ENCODE assay signal across 1 cellular context in the genomic region with DNA sequence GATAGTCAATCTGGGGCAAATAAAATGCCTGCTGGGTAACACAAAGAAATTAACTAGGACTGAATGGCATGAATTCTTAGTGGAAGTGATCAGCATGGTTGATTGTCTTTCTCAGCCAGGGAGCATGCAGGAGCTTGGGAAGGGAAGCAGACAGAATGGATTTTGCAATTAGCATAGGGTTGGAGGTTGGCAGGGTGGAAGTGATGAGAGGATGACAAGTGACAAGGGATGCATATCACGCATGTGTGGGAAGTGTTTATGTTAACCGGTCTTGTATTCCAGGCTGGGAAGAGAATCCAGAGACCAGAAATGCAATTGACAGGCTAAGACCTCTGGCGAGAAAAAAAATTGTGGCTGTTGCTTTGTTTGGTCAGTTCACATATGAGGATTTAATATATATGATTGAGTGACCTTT.
TF ChIP-seq lines count a peak whose summit lies in the region.

No MANE protein-coding gene starts in this region.

TF ChIP-seq in H1, 55 proteins besides CTCF, POLR2A, EP300 and RAD21:
- TF ChIP-seq HDAC2 (IDR thresholded peaks at IDR 0.05; ENCODE audit: borderline replicate concordance in 1 of 2, low read depth in 2 of 2, low read length in 2 of 2) = no peak
- TF ChIP-seq, protein P1, sequence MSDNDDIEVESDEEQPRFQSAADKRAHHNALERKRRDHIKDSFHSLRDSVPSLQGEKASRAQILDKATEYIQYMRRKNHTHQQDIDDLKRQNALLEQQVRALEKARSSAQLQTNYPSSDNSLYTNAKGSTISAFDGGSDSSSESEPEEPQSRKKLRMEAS (IDR thresholded peaks at IDR 0.05) = 0 out of 2 replicates have a peak, but pooled peaks have one; percentile 19
- no peak for TF ChIP-seq YY1 (IDR thresholded peaks at IDR 0.05; ENCODE audit: low read depth, low read length)
- TF ChIP-seq POLR2AphosphoS5 (IDR thresholded peaks at IDR 0.05; ENCODE audit: low read depth, low read length) = no peak
- TF ChIP-seq CREB1 (IDR thresholded peaks at IDR 0.05) = no peak
- no peak for TF ChIP-seq POU5F1 (IDR thresholded peaks at IDR 0.05; ENCODE audit: low read depth, low read length)
- peak in 1 of 2 experiments; percentile 31 for TF ChIP-seq BCL11A (IDR thresholded peaks at IDR 0.05; ENCODE audit: low read depth in 2 of 2, low read length in 2 of 2)
- 0 out of 2 replicates have a peak, but pooled peaks have one; percentile 37 for TF ChIP-seq CEBPB (IDR thresholded peaks at IDR 0.05; ENCODE audit: low read depth, low read length)
- no peak for TF ChIP-seq EZH2 (IDR thresholded peaks at IDR 0.05; ENCODE audit: low read depth, low read length, severe bottlenecking)
- TF ChIP-seq, protein P2, sequence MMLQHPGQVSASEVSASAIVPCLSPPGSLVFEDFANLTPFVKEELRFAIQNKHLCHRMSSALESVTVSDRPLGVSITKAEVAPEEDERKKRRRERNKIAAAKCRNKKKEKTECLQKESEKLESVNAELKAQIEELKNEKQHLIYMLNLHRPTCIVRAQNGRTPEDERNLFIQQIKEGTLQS (IDR thresholded peaks at IDR 0.05; ENCODE audit: insufficient read depth, low read depth, low read length) = no peak
- TF ChIP-seq, protein P3, sequence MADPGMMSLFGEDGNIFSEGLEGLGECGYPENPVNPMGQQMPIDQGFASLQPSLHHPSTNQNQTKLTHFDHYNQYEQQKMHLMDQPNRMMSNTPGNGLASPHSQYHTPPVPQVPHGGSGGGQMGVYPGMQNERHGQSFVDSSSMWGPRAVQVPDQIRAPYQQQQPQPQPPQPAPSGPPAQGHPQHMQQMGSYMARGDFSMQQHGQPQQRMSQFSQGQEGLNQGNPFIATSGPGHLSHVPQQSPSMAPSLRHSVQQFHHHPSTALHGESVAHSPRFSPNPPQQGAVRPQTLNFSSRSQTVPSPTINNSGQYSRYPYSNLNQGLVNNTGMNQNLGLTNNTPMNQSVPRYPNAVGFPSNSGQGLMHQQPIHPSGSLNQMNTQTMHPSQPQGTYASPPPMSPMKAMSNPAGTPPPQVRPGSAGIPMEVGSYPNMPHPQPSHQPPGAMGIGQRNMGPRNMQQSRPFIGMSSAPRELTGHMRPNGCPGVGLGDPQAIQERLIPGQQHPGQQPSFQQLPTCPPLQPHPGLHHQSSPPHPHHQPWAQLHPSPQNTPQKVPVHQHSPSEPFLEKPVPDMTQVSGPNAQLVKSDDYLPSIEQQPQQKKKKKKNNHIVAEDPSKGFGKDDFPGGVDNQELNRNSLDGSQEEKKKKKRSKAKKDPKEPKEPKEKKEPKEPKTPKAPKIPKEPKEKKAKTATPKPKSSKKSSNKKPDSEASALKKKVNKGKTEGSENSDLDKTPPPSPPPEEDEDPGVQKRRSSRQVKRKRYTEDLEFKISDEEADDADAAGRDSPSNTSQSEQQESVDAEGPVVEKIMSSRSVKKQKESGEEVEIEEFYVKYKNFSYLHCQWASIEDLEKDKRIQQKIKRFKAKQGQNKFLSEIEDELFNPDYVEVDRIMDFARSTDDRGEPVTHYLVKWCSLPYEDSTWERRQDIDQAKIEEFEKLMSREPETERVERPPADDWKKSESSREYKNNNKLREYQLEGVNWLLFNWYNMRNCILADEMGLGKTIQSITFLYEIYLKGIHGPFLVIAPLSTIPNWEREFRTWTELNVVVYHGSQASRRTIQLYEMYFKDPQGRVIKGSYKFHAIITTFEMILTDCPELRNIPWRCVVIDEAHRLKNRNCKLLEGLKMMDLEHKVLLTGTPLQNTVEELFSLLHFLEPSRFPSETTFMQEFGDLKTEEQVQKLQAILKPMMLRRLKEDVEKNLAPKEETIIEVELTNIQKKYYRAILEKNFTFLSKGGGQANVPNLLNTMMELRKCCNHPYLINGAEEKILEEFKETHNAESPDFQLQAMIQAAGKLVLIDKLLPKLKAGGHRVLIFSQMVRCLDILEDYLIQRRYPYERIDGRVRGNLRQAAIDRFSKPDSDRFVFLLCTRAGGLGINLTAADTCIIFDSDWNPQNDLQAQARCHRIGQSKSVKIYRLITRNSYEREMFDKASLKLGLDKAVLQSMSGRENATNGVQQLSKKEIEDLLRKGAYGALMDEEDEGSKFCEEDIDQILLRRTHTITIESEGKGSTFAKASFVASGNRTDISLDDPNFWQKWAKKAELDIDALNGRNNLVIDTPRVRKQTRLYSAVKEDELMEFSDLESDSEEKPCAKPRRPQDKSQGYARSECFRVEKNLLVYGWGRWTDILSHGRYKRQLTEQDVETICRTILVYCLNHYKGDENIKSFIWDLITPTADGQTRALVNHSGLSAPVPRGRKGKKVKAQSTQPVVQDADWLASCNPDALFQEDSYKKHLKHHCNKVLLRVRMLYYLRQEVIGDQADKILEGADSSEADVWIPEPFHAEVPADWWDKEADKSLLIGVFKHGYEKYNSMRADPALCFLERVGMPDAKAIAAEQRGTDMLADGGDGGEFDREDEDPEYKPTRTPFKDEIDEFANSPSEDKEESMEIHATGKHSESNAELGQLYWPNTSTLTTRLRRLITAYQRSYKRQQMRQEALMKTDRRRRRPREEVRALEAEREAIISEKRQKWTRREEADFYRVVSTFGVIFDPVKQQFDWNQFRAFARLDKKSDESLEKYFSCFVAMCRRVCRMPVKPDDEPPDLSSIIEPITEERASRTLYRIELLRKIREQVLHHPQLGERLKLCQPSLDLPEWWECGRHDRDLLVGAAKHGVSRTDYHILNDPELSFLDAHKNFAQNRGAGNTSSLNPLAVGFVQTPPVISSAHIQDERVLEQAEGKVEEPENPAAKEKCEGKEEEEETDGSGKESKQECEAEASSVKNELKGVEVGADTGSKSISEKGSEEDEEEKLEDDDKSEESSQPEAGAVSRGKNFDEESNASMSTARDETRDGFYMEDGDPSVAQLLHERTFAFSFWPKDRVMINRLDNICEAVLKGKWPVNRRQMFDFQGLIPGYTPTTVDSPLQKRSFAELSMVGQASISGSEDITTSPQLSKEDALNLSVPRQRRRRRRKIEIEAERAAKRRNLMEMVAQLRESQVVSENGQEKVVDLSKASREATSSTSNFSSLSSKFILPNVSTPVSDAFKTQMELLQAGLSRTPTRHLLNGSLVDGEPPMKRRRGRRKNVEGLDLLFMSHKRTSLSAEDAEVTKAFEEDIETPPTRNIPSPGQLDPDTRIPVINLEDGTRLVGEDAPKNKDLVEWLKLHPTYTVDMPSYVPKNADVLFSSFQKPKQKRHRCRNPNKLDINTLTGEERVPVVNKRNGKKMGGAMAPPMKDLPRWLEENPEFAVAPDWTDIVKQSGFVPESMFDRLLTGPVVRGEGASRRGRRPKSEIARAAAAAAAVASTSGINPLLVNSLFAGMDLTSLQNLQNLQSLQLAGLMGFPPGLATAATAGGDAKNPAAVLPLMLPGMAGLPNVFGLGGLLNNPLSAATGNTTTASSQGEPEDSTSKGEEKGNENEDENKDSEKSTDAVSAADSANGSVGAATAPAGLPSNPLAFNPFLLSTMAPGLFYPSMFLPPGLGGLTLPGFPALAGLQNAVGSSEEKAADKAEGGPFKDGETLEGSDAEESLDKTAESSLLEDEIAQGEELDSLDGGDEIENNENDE (IDR thresholded peaks at IDR 0.05; ENCODE audit: insufficient replicate concordance, low read length) = no peak
- TF ChIP-seq TCF12 (IDR thresholded peaks at IDR 0.05; ENCODE audit: low read depth, low read length) = no peak
- TF ChIP-seq JUN (IDR thresholded peaks at IDR 0.05; ENCODE audit: low read depth, low read length) = no peak
- TF ChIP-seq CHD2 (IDR thresholded peaks at IDR 0.05; ENCODE audit: low read length) = no peak
- TF ChIP-seq EGR1 (IDR thresholded peaks at IDR 0.05; ENCODE audit: borderline replicate concordance, low read depth, low read length) = no peak
- TF ChIP-seq PHF8 (conservative IDR thresholded peaks at IDR 0.05; ENCODE audit: low read depth, low read length) = no peak
- TF ChIP-seq NANOG (IDR thresholded peaks at IDR 0.05; ENCODE audit: insufficient read depth, low read depth, low read length, poor library complexity, severe bottlenecking) = peak; percentile 96
- no peak for TF ChIP-seq CBX5 (IDR thresholded peaks at IDR 0.05; ENCODE audit: low read depth, low read length)
- peak; percentile 67; the same call in 1 of the 2 replicates for TF ChIP-seq SP1 (IDR thresholded peaks at IDR 0.05; ENCODE audit: low read depth, low read length)
- TF ChIP-seq CBX8 (IDR thresholded peaks at IDR 0.05; ENCODE audit: borderline replicate concordance, low read depth, low read length) = no peak
- no peak for TF ChIP-seq SAP30 (IDR thresholded peaks at IDR 0.05; ENCODE audit: insufficient read depth, insufficient replicate concordance, low read length)
- TF ChIP-seq TEAD4 (IDR thresholded peaks at IDR 0.05; ENCODE audit: low read depth, low read length) = peak; percentile 33; the same call in 1 of the 2 replicates
- no peak for TF ChIP-seq SP4 (IDR thresholded peaks at IDR 0.05; ENCODE audit: low read length)
- TF ChIP-seq RXRA (IDR thresholded peaks at IDR 0.05; ENCODE audit: insufficient read depth, low read depth, low read length) = no peak
- no peak for TF ChIP-seq ASH2L (IDR thresholded peaks at IDR 0.05; ENCODE audit: low read length)
- TF ChIP-seq TAF1 (IDR thresholded peaks at IDR 0.05; ENCODE audit: low read depth, low read length) = no peak
- no peak for TF ChIP-seq GTF2F1 (IDR thresholded peaks at IDR 0.05; ENCODE audit: borderline replicate concordance, low read depth, low read length)
- no peak for TF ChIP-seq SIRT6 (IDR thresholded peaks at IDR 0.05; ENCODE audit: low read length)
- TF ChIP-seq TAF7 (optimal IDR thresholded peaks at IDR 0.05; ENCODE audit: borderline replicate concordance, low read depth, low read length) = no peak
- no peak for TF ChIP-seq SUZ12 (IDR thresholded peaks at IDR 0.05; ENCODE audit: low read length)
- no peak for TF ChIP-seq BACH1 (IDR thresholded peaks at IDR 0.05; ENCODE audit: low read length)
- TF ChIP-seq SRF (IDR thresholded peaks at IDR 0.05; ENCODE audit: low read depth, low read length) = no peak
- TF ChIP-seq, protein P4, sequence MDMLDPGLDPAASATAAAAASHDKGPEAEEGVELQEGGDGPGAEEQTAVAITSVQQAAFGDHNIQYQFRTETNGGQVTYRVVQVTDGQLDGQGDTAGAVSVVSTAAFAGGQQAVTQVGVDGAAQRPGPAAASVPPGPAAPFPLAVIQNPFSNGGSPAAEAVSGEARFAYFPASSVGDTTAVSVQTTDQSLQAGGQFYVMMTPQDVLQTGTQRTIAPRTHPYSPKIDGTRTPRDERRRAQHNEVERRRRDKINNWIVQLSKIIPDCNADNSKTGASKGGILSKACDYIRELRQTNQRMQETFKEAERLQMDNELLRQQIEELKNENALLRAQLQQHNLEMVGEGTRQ (IDR thresholded peaks at IDR 0.05; ENCODE audit: low read length) = no peak
- TF ChIP-seq CHD1 (IDR thresholded peaks at IDR 0.05; ENCODE audit: low read depth, low read length) = no peak
- no peak for TF ChIP-seq ZNF274 (IDR thresholded peaks at IDR 0.05; ENCODE audit: borderline replicate concordance, extremely low read depth, low read length)
